3 cellular contexts compared by ENCODE assay signal in genomic region chr7:55550010-55550409, GRCh38.
TF ChIP-seq lines count a peak whose summit lies in the region.

No MANE protein-coding gene starts in this region.

TF ChIP-seq in SK-N-SH, 30 proteins besides CTCF, POLR2A, EP300 and RAD21 (continued from another document and continues in another):
- TF ChIP-seq GABPA (IDR thresholded peaks at IDR 0.05; ENCODE audit: low read depth): no peak
- no peak for TF ChIP-seq FOXJ3 (CRISPR knock-in tag; IDR thresholded peaks at IDR 0.05)
- TF ChIP-seq PBX3 (IDR thresholded peaks at IDR 0.05): no peak
- no peak for TF ChIP-seq EZH2phosphoT487 (IDR thresholded peaks at IDR 0.05; ENCODE audit: borderline replicate concordance, low read depth)
- no peak for TF ChIP-seq ELF1 (IDR thresholded peaks at IDR 0.05)
- no peak for TF ChIP-seq USF1 (IDR thresholded peaks at IDR 0.05; ENCODE audit: borderline replicate concordance, low read depth)
- TF ChIP-seq TEAD4 (IDR thresholded peaks at IDR 0.05; ENCODE audit: borderline replicate concordance, insufficient read depth): no peak
- TF ChIP-seq TAF1 (IDR thresholded peaks at IDR 0.05; ENCODE audit: borderline replicate concordance, low read depth, low read length): no peak
- TF ChIP-seq NFIC (IDR thresholded peaks at IDR 0.05; ENCODE audit: borderline replicate concordance): no peak
- TF ChIP-seq FOXM1 (IDR thresholded peaks at IDR 0.05; ENCODE audit: low read depth): no peak
- no peak for TF ChIP-seq REST (IDR thresholded peaks at IDR 0.05; ENCODE audit: low read depth, low read length)
- TF ChIP-seq USF2 (IDR thresholded peaks at IDR 0.05; ENCODE audit: borderline replicate concordance, low read depth, low read length): no peak
- TF ChIP-seq NRF1 (IDR thresholded peaks at IDR 0.05; ENCODE audit: low read depth, low read length): no peak
- TF ChIP-seq YY1 (IDR thresholded peaks at IDR 0.05; ENCODE audit: low read depth): no peak

TF ChIP-seq in SK-N-SH treated with all-trans-retinoic acid at 6 μM for 48 hours, 23 proteins besides CTCF, POLR2A, EP300 and RAD21 (continued from another document):
- TF ChIP-seq CSRNP3 (CRISPR knock-in tag; IDR thresholded peaks at IDR 0.05): no peak
- no peak for TF ChIP-seq RARB (CRISPR knock-in tag; IDR thresholded peaks at IDR 0.05)

TF ChIP-seq in H1, 55 proteins besides CTCF, POLR2A, EP300 and RAD21:
- no peak for TF ChIP-seq GABPA (IDR thresholded peaks at IDR 0.05; ENCODE audit: borderline replicate concordance, insufficient read depth, low read length)
- TF ChIP-seq CHD7 (IDR thresholded peaks at IDR 0.05; ENCODE audit: insufficient replicate concordance, low read length): no peak
- no peak for TF ChIP-seq YY1 (IDR thresholded peaks at IDR 0.05; ENCODE audit: low read depth, low read length)
TF ChIP-seq in H1: peak in this region for 0.
